ENCODE assay signal across 13 cellular contexts in genomic region chr21:44916965-44917364, GRCh38. TPM values are rescaled to one million over a fixed set of nuclear protein-coding genes. Genes with fewer than 3 reads are reported as not detected.
DNase-seq lines count a peak whose midpoint lies in the region; ATAC-seq, FAIRE-seq and TF ChIP-seq lines count a peak whose summit lies in the region.
"Had no signal": no experiment of that assay in that cellular context is flagged by ENCODE, and none has a peak within 500 bp of the region (broad histone marks: within the 10 kb centered on the region; RNA-seq: fewer than 3 reads in every experiment).

No MANE protein-coding gene starts in this region.

- H3K4me1 ChIP-seq in PC-9 (replicated peaks; ENCODE audit: insufficient read depth): peaks cover 59% of the 10 kb centered on the region
- H3K4me1 ChIP-seq in K562 (replicated peaks in 1 of 2; ENCODE audit: control insufficient read depth in 2 of 2, insufficient read depth in 2 of 2, low read length in 2 of 2): peaks cover 0 to 43% of the 10 kb centered on the region in 2 experiments; a peak in 2 of 5 replicates
- H3K4me1 ChIP-seq in naive thymus-derived CD4-positive, alpha-beta T cell (ENCODE audit: control insufficient read depth in 2 of 2, insufficient read depth in 2 of 2, low read length in 2 of 2): peaks cover 61 to 63% of the 10 kb centered on the region in 2 donors
- H3K4me1 ChIP-seq in uterus: no peaks in the 10 kb centered on the region
- H3K4me1 ChIP-seq: ascending aorta had no signal

- H3K27me3 ChIP-seq in PC-9 (ENCODE audit: insufficient read depth, low read depth) (no peaks in the 10 kb centered on the region), K562 (ENCODE audit: control insufficient read depth in 2 of 2, insufficient read depth in 2 of 2, low read length in 2 of 2) (peaks cover 24 to 45% of the 10 kb centered on the region in 2 experiments; a peak in 4 of 5 replicates), uterus (no peaks in the 10 kb centered on the region)
- H3K27me3 ChIP-seq in naive thymus-derived CD4-positive, alpha-beta T cell (ENCODE audit: control insufficient read depth in 2 of 2, insufficient read depth in 2 of 2, low read length in 2 of 2): no peaks in the 10 kb centered on the region
- H3K27me3 ChIP-seq: ascending aorta had no signal

- peak overlapping the region; percentile 73 to 100 (median 95) for H3K4me3 Mint-ChIP-seq in naive thymus-derived CD4-positive, alpha-beta T cell

- TF ChIP-seq POLR2A in K562 (conservative IDR thresholded peaks at IDR 0.05): no peak
- TF ChIP-seq POLR2A in uterus (IDR thresholded peaks at IDR 0.05): no peak

- H3K27ac ChIP-seq in PC-9: peak overlapping the region; percentile 94
- H3K27ac ChIP-seq in K562 (ENCODE audit: extremely low read depth, low read depth, low read length): no peak overlapping the region
- peak overlapping the region; percentile 72 for H3K27ac ChIP-seq in naive thymus-derived CD4-positive, alpha-beta T cell (ENCODE audit: low read depth, low read length)
- H3K27ac ChIP-seq in uterus: no peak overlapping the region
- H3K27ac ChIP-seq: 22Rv1, ascending aorta, lower lobe of right lung had no signal

- no peaks in the 10 kb centered on the region for H4K20me1 ChIP-seq in PC-9 (ENCODE audit: insufficient read depth)
- peaks cover 3% of the 10 kb centered on the region; the same call in 1 of the 2 replicates for H4K20me1 ChIP-seq in K562 (replicated peaks; ENCODE audit: control insufficient read depth, insufficient read depth, low read length)

- no peaks in the 10 kb centered on the region for H3K9me2 ChIP-seq in PC-9 (ENCODE audit: insufficient read depth)

- H3K9me1 ChIP-seq in K562 (ENCODE audit: control insufficient read depth, insufficient read depth, low read length): no peaks in the 10 kb centered on the region

- H2AFZ ChIP-seq in PC-9: no peak overlapping the region
- no peak overlapping the region for H2AFZ ChIP-seq in K562 (ENCODE audit: low read depth, low read length)

- intact Hi-C loops in PC-9 (cut with micrococcal nuclease; ENCODE audit: unreplicated experiment) (no loop called here), K562 (cut with micrococcal nuclease) (no loop called here), uterus (cut with DNase I; ENCODE audit: low total_unique reads) (no loop called here)
- intact Hi-C loops in naive thymus-derived CD4-positive, alpha-beta T cell (cut with micrococcal nuclease): loop anchor here in 1 of 2 donors (2.0 kb wide), 1 partner anchor 996 kb away; no protein-coding TSS in a partner anchor

- no peaks in the 10 kb centered on the region for H3K27me3 Mint-ChIP-seq in naive thymus-derived CD4-positive, alpha-beta T cell

- H3K9ac ChIP-seq in K562 (ENCODE audit: insufficient read depth in 1 of 2, low read depth in 2 of 2, low read length in 2 of 2): no peak overlapping the region

- peak overlapping the region; percentile 79 to 98 (median 93) for H3K27ac Mint-ChIP-seq in naive thymus-derived CD4-positive, alpha-beta T cell

- H3K9me3 Mint-ChIP-seq in naive thymus-derived CD4-positive, alpha-beta T cell: no peaks in the 10 kb centered on the region

- TF ChIP-seq RAD21 in K562 (CRISPR knock-in tag; conservative IDR thresholded peaks at IDR 0.05 in 1 of 2, IDR thresholded peaks at IDR 0.05 in 1 of 2): no peak

- POLR2A ChIA-PET in PC-9 (lab: Charles Lee; ENCODE audit: unreplicated experiment): interaction anchor here (0.6 to 1.5 kb wide), 5 partner anchors 11 to 1188 kb away, joined by 3 to 23 read pairs (median 6); no protein-coding TSS in a partner anchor
- POLR2A ChIA-PET in K562 (lab: Yijun Ruan, JAX): interaction anchor here (1.1 to 1.9 kb wide), 2 partner anchors 9 to 112 kb away, joined by 3 to 7 read pairs; no protein-coding TSS in a partner anchor
- POLR2A ChIA-PET in naive thymus-derived CD4-positive, alpha-beta T cell (lab: Charles Lee): interaction anchor here (0.6 to 17.4 kb wide), 11 partner anchors 10 to 191 kb away, joined by 3 to 569 read pairs (median 4); partner anchors contain the start of gene PTTG1IP

- H3K4me2 ChIP-seq in PC-9: peak overlapping the region; percentile 76
- no peak overlapping the region for H3K4me2 ChIP-seq in K562 (ENCODE audit: insufficient read depth, low read length)

- CTCF ChIA-PET in PC-9 (lab: Charles Lee): interaction anchor here (0.6 kb wide), 1 partner anchor 470 kb away, joined by 3 read pairs; no protein-coding TSS in a partner anchor
- CTCF ChIA-PET in K562 (lab: Yijun Ruan, JAX; ENCODE audit: low intra/inter-chr PET ratio): no interaction called here
- CTCF ChIA-PET in naive thymus-derived CD4-positive, alpha-beta T cell (lab: Charles Lee): interaction anchor here (0.9 to 4.1 kb wide), 5 partner anchors 8 to 14 kb away, joined by 4 to 19 read pairs (median 5); no protein-coding TSS in a partner anchor

- peak; percentile 74 for FAIRE-seq in K562 (lab: Jason Lieb, UNC)

- H3K4me3 ChIP-seq in PC-9: peak overlapping the region; percentile 53; the same call in 1 of the 2 replicates
- no peak overlapping the region for H3K4me3 ChIP-seq in K562
- peak overlapping the region; percentile 88 for H3K4me3 ChIP-seq in naive thymus-derived CD4-positive, alpha-beta T cell (ENCODE audit: low read length)
- H3K4me3 ChIP-seq in uterus: no peak overlapping the region
- H3K4me3 ChIP-seq: ascending aorta, lower lobe of right lung had no signal

- ATAC-seq in K562 (no peak), HG02623 (IDR thresholded peaks at IDR 0.05; ENCODE audit: unreplicated experiment) (no peak), HG02571 (IDR thresholded peaks at IDR 0.05; ENCODE audit: unreplicated experiment) (no peak)
- ATAC-seq in naive thymus-derived CD4-positive, alpha-beta T cell: no peak
- ATAC-seq: lower lobe of right lung had no signal

- no peaks in the 10 kb centered on the region for H3K9me3 ChIP-seq in PC-9 (ENCODE audit: insufficient read depth, low read depth)
- no peaks in the 10 kb centered on the region for H3K9me3 ChIP-seq in K562 (replicated peaks; ENCODE audit: control insufficient read depth, insufficient read depth, low read depth, low read length)
- no peaks in the 10 kb centered on the region for H3K9me3 ChIP-seq in naive thymus-derived CD4-positive, alpha-beta T cell (ENCODE audit: control insufficient read depth in 2 of 3, low read length in 3 of 3)
- no peaks in the 10 kb centered on the region for H3K9me3 ChIP-seq in uterus
- H3K9me3 ChIP-seq: ascending aorta, lower lobe of right lung had no signal

- no TSS peak for BruUV-seq in PC-9 (replicated peaks; lab: Mats Ljungman, UMichigan)
- no TSS peak for BruUV-seq in K562 (replicated peaks; lab: Mats Ljungman, UMichigan)

- no peak for TF ChIP-seq EP300 in K562 (IDR thresholded peaks at IDR 0.05; ENCODE audit: low read length)

- DNase-seq in DMS79 treated with DMSO at 0.1 percent for 48 hours (lab: John Stamatoyannopoulos, UW) (peak; percentile 36), DMS79 (lab: John Stamatoyannopoulos, UW) (no peak), PC-9 (peak in 1 of 2 experiments; percentile 86), K562 (ENCODE audit: extremely low read depth in 1 of 4, low spot score in 3 of 4) (no peak), uterus (no peak)
- DNase-seq in naive thymus-derived CD4-positive, alpha-beta T cell: no peak
- DNase-seq: DMS153, trophoblast cell had no signal

- H3K36me3 Mint-ChIP-seq in naive thymus-derived CD4-positive, alpha-beta T cell: peaks cover 4 to 47% (median 17%) of the 10 kb centered on the region in 5 donors

- H3K36me3 ChIP-seq in PC-9 (ENCODE audit: low read depth) (no peaks in the 10 kb centered on the region), K562 (ENCODE audit: control insufficient read depth, insufficient read depth, low read length) (no peaks in the 10 kb centered on the region), uterus (no peaks in the 10 kb centered on the region)
- H3K36me3 ChIP-seq in naive thymus-derived CD4-positive, alpha-beta T cell (ENCODE audit: control insufficient read depth in 2 of 3, insufficient read depth in 3 of 3, low read length in 3 of 3): peaks cover 0 to 32% (median 4%) of the 10 kb centered on the region in 3 experiments
- H3K36me3 ChIP-seq: ascending aorta, lower lobe of right lung had no signal

- in situ Hi-C loops in K562 (cut with MboI): no loop called here

- peaks cover 41% of the 10 kb centered on the region for H3F3A ChIP-seq in PC-9 (ENCODE audit: insufficient read depth, low read depth)

- WGBS in K562 (ENCODE audit: insufficient coverage, low coverage, missing lambda C conversion rate): 7% methylated on average over 7 of the region's 7 CpGs

- H3K79me2 ChIP-seq in PC-9 (ENCODE audit: low read depth): peaks cover 7% of the 10 kb centered on the region
- no peaks in the 10 kb centered on the region for H3K79me2 ChIP-seq in K562 (ENCODE audit: control insufficient read depth, insufficient read depth, low read length)

- H3K4me1 Mint-ChIP-seq in naive thymus-derived CD4-positive, alpha-beta T cell: peaks cover 56 to 83% (median 70%) of the 10 kb centered on the region in 7 donors

- TF ChIP-seq CTCF in PC-9 (conservative IDR thresholded peaks at IDR 0.05): no peak
- TF ChIP-seq CTCF in K562 (IDR thresholded peaks at IDR 0.05 in 2 of 3, conservative IDR thresholded peaks at IDR 0.05 in 1 of 3; ENCODE audit: insufficient read depth in 2 of 3, low read depth in 1 of 3, low read length in 3 of 3): no peak
- no peak for TF ChIP-seq CTCF in uterus (IDR thresholded peaks at IDR 0.05)

RNA-seq across cellular contexts. Expression of gene ITGB2, which starts 3.7 kb away (rescaled TPM):
- 3.6 and 6.0 TPM in 2 replicates for total RNA-seq in PC-9 (2021)
- 0.69 and 1.4 TPM in 2 replicates for total RNA-seq in K562 (2011; cell fraction: chromatin; rRNA removed; ENCODE audit: low replicate concordance)
- total RNA-seq in K562 (2011; cell fraction: nucleolus; rRNA removed): 1.0 and 1.3 TPM in 2 replicates
- 0.23 and 0.29 TPM in 2 replicates for total RNA-seq in K562 (2011; cell fraction: nucleoplasm; rRNA removed)
- 0.78 and 1.0 TPM in 2 replicates for total RNA-seq in K562 (2014; rRNA removed)
- 0.07 and 0.22 TPM in 2 replicates for total RNA-seq in K562 (2014; rRNA removed; fragmentation: Illumina TruSeq; extraction: Trizol)
- 0.49 and 0.51 TPM in 2 replicates for total RNA-seq in K562 (2015; rRNA removed; fragmentation: Illumina TruSeq; extraction: Trizol)
- 1.2 and 1.3 TPM in 2 replicates for total RNA-seq in K562 (2021)
- 0.20 and 1.6 TPM in 2 replicates for polyA plus RNA-seq in K562 (2011; rRNA removed)
- 0.33 and 1.3 TPM in 2 replicates for polyA plus RNA-seq in K562 (2011; cell fraction: cytosol; rRNA removed)
- 2.0 and 3.1 TPM in 2 replicates for polyA plus RNA-seq in K562 (2011; cell fraction: nucleus; rRNA removed)
- 0.77 and 5.1 TPM in 2 replicates for polyA plus RNA-seq in K562 (2012)
- 0.24 and 0.25 TPM in 2 replicates for polyA plus RNA-seq in K562 (2014; fragmentation: Illumina TruSeq; extraction: Trizol)
- not detected for polyA plus RNA-seq in K562 (2014; fragmentation: Nextera tagmentation; extraction: Ambion mirVana)
- polyA plus RNA-seq in K562 (2014; rRNA removed): 0.57 and 0.60 TPM in 2 replicates
- 0.04 and 0.57 TPM in 2 replicates for polyA minus RNA-seq in K562 (2011; rRNA and poly(A)+ RNA removed)
- 1.0 and 4.8 TPM in 2 replicates for polyA minus RNA-seq in K562 (2011; cell fraction: cytosol; rRNA and poly(A)+ RNA removed)
- polyA minus RNA-seq in K562 (2011; cell fraction: nucleus; rRNA and poly(A)+ RNA removed): 0.27 and 1.8 TPM in 2 replicates
- 100 to 1,000 TPM; 280 to 877 (median 371) TPM for total RNA-seq in naive thymus-derived CD4-positive, alpha-beta T cell
- polyA plus RNA-seq in naive thymus-derived CD4-positive, alpha-beta T cell: 100 to 1,000 TPM; 459 to 768 TPM
- total RNA-seq in uterus: 10 to 100 TPM; 20.2 to 46.8 (median 21.0) TPM

RNA-seq across cellular contexts. Expression of gene SLX9, which starts 22.9 kb away (rescaled TPM):
- total RNA-seq in PC-9 (2021) (22.8 and 30.4 TPM in 2 replicates), K562 (2014; rRNA removed) (65.2 and 66.8 TPM in 2 replicates), K562 (2014; rRNA removed; fragmentation: Illumina TruSeq; extraction: Trizol) (11.2 and 14.8 TPM in 2 replicates), K562 (2015; rRNA removed; fragmentation: Illumina TruSeq; extraction: Trizol) (18.5 and 20.3 TPM in 2 replicates), K562 (2021) (71.2 and 75.5 TPM in 2 replicates), uterus (10 to 100 TPM in 2 of 4 donors, 1 to 10 TPM in 1, not detected in 1; 8.6 to 24.3 (median 10.5) TPM)
- 18.9 and 29.0 TPM in 2 replicates for total RNA-seq in K562 (2011; cell fraction: chromatin; rRNA removed; ENCODE audit: low replicate concordance)
- 22.8 and 25.7 TPM in 2 replicates for total RNA-seq in K562 (2011; cell fraction: nucleolus; rRNA removed)
- total RNA-seq in K562 (2011; cell fraction: nucleoplasm; rRNA removed): 14.8 and 16.0 TPM in 2 replicates
- polyA plus RNA-seq in K562 (2011; rRNA removed) (13.5 and 16.5 TPM in 2 replicates), K562 (2014; fragmentation: Illumina TruSeq; extraction: Trizol) (8.2 and 18.9 TPM in 2 replicates), K562 (2014; fragmentation: Nextera tagmentation; extraction: Ambion mirVana) (1 to 10 TPM; 1.2 to 1.8 TPM), K562 (2014; rRNA removed) (54.4 and 60.2 TPM in 2 replicates)
- polyA plus RNA-seq in K562 (2011; cell fraction: cytosol; rRNA removed): 14.3 and 38.6 TPM in 2 replicates
- polyA plus RNA-seq in K562 (2011; cell fraction: nucleus; rRNA removed): 10.2 and 19.3 TPM in 2 replicates
- polyA plus RNA-seq in K562 (2012): 34.2 and 36.9 TPM in 2 replicates
- polyA minus RNA-seq in K562 (2011; rRNA and poly(A)+ RNA removed): 16.0 and 22.8 TPM in 2 replicates
- polyA minus RNA-seq in K562 (2011; cell fraction: cytosol; rRNA and poly(A)+ RNA removed): 25.3 and 31.3 TPM in 2 replicates
- 3.8 and 5.3 TPM in 2 replicates for polyA minus RNA-seq in K562 (2011; cell fraction: nucleus; rRNA and poly(A)+ RNA removed)
- total RNA-seq in naive thymus-derived CD4-positive, alpha-beta T cell: 10 to 100 TPM; 17.8 to 46.4 (median 20.6) TPM
- polyA plus RNA-seq in naive thymus-derived CD4-positive, alpha-beta T cell: 10 to 100 TPM; 13.2 to 14.9 TPM

RNA-seq across cellular contexts. Expression of gene PTTG1IP, which starts 43.5 kb away (rescaled TPM):
- 162 and 174 TPM in 2 replicates for total RNA-seq in PC-9 (2021)
- total RNA-seq in K562 (2011; cell fraction: chromatin; rRNA removed; ENCODE audit: low replicate concordance): 109 and 139 TPM in 2 replicates
- 131 and 151 TPM in 2 replicates for total RNA-seq in K562 (2011; cell fraction: nucleolus; rRNA removed)
- 146 and 174 TPM in 2 replicates for total RNA-seq in K562 (2011; cell fraction: nucleoplasm; rRNA removed)
- total RNA-seq in K562 (2014; rRNA removed): 85.4 and 97.6 TPM in 2 replicates
- total RNA-seq in K562 (2014; rRNA removed; fragmentation: Illumina TruSeq; extraction: Trizol): 65.7 and 66.2 TPM in 2 replicates
- 92.9 and 98.7 TPM in 2 replicates for total RNA-seq in K562 (2015; rRNA removed; fragmentation: Illumina TruSeq; extraction: Trizol)
- 99.3 and 99.5 TPM in 2 replicates for total RNA-seq in K562 (2021)
- 92.4 and 138 TPM in 2 replicates for polyA plus RNA-seq in K562 (2011; rRNA removed)
- polyA plus RNA-seq in K562 (2011; cell fraction: cytosol; rRNA removed): 79.9 and 115 TPM in 2 replicates
- polyA plus RNA-seq in K562 (2011; cell fraction: nucleus; rRNA removed): 69.1 and 123 TPM in 2 replicates
- 77.4 and 167 TPM in 2 replicates for polyA plus RNA-seq in K562 (2012)
- polyA plus RNA-seq in K562 (2014; fragmentation: Illumina TruSeq; extraction: Trizol): 77.0 and 77.8 TPM in 2 replicates
- 1 to 10 TPM; 5.0 to 9.2 TPM for polyA plus RNA-seq in K562 (2014; fragmentation: Nextera tagmentation; extraction: Ambion mirVana)
- 82.4 and 86.9 TPM in 2 replicates for polyA plus RNA-seq in K562 (2014; rRNA removed)
- polyA minus RNA-seq in K562 (2011; rRNA and poly(A)+ RNA removed): 54.1 and 70.2 TPM in 2 replicates
- polyA minus RNA-seq in K562 (2011; cell fraction: cytosol; rRNA and poly(A)+ RNA removed): 69.1 and 114 TPM in 2 replicates
- 17.4 and 40.2 TPM in 2 replicates for polyA minus RNA-seq in K562 (2011; cell fraction: nucleus; rRNA and poly(A)+ RNA removed)
- 100 to 1,000 TPM in 2 of 5 experiments, 10 to 100 TPM in 3; 83.8 to 122 (median 95.6) TPM for total RNA-seq in naive thymus-derived CD4-positive, alpha-beta T cell
- 10 to 100 TPM; 60.9 to 79.8 TPM for polyA plus RNA-seq in naive thymus-derived CD4-positive, alpha-beta T cell
- total RNA-seq in uterus: 100 to 1,000 TPM; 108 to 202 (median 146) TPM

Comparison
In these comparisons a context has a peak if more than half of its experiments do, and no peak if none do; other contexts are left out.
1. H3K27ac ChIP-seq: peak in PC-9 (single experiment) and naive thymus-derived CD4-positive, alpha-beta T cell (single experiment); none in K562 (single experiment) and uterus (0 of 2).
2. H3K4me3 ChIP-seq: peak in PC-9 (single experiment) and naive thymus-derived CD4-positive, alpha-beta T cell (single experiment); none in K562 (single experiment) and uterus (0 of 2).
3. RNA of gene ITGB2, which starts 3.7 kb away (total RNA-seq): 280 to 877 TPM in naive thymus-derived CD4-positive, alpha-beta T cell; 20.2 to 46.8 TPM in uterus, 3.6 to 6.0 TPM in PC-9 and 0.07 to 1.4 TPM in K562; every median in the first group is over 4 times any median in the second.